In the genomic region with DNA sequence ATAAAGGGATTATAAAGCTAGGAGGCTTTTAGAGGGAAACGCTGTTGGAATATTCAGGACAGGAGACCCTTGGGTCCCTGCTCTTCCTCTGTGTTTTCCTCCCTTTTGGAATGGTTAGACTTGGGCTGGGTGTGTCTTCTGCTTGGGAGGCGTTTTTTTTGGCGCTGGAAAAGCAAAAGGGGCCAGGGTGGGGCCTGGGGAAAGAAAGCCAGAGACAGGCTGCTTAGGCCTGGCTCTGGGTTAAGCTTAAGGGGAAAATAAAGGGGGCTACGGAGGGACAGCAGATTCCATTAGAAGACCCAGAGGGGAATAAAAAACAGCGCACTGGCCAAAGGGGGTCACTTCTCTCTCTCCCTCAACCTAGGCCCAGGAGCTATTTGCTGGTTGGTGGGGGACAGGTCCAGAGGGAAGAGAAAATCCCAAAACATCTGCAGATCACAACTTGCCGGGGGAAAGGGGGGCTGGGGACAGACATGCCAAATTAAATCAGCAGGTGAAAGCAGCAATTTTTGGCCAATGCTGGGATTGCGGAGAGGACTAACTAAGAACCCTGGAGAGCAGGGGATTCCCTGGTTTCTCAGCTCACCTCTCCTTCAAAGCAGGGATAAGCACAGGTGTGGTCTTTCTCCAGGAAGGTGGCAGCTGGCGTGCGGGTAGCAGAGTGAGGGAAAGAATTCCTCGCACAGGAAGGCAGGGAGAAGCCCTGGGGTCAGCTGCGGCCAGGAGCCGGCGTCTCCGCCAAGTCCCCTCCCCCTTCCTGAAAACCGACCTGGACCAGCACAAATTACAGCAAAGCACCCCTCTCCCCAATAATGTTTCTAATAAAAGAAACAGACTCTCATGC, we compare ENCODE assay signal across 1 cellular context.
TF ChIP-seq lines count a peak whose summit lies in the region.

No MANE protein-coding gene starts in this region.

TF ChIP-seq in HEK293, 187 proteins besides CTCF, POLR2A, EP300 and RAD21 (continued from another document):
- TF ChIP-seq, protein P1, sequence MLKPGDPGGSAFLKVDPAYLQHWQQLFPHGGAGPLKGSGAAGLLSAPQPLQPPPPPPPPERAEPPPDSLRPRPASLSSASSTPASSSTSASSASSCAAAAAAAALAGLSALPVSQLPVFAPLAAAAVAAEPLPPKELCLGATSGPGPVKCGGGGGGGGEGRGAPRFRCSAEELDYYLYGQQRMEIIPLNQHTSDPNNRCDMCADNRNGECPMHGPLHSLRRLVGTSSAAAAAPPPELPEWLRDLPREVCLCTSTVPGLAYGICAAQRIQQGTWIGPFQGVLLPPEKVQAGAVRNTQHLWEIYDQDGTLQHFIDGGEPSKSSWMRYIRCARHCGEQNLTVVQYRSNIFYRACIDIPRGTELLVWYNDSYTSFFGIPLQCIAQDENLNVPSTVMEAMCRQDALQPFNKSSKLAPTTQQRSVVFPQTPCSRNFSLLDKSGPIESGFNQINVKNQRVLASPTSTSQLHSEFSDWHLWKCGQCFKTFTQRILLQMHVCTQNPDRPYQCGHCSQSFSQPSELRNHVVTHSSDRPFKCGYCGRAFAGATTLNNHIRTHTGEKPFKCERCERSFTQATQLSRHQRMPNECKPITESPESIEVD (tag by site-specific recombination; IDR thresholded peaks at IDR 0.05), result no peak
- TF ChIP-seq ZFP3 (tag by site-specific recombination; IDR thresholded peaks at IDR 0.05; ENCODE audit: low read depth), result no peak
- no peak for TF ChIP-seq ZNF585B (tag by site-specific recombination; IDR thresholded peaks at IDR 0.05)
- no peak for TF ChIP-seq ZNF473 (tag by site-specific recombination; IDR thresholded peaks at IDR 0.05)
- TF ChIP-seq, protein P2, sequence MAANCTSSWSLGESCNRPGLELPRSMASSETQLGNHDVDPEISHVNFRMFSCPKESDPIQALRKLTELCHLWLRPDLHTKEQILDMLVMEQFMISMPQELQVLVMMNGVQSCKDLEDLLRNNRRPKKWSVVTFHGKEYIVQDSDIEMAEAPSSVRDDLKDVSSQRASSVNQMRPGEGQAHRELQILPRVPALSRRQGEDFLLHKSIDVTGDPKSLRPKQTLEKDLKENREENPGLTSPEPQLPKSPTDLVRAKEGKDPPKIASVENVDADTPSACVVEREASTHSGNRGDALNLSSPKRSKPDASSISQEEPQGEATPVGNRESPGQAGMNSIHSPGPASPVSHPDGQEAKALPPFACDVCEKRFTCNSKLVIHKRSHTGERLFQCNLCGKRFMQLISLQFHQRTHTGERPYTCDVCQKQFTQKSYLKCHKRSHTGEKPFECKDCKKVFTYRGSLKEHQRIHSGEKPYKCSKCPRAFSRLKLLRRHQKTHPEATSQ (tag by site-specific recombination; IDR thresholded peaks at IDR 0.05), result no peak
- no peak for TF ChIP-seq ZNF707 (tag by site-specific recombination; IDR thresholded peaks at IDR 0.05)
- TF ChIP-seq FEZF1 (tag by site-specific recombination; IDR thresholded peaks at IDR 0.05), result no peak
